ENCODE assay signal across 1 cellular context in genomic region chr15:84598250-84598649, GRCh38.
TF ChIP-seq lines count a peak whose summit lies in the region.

No MANE protein-coding gene starts in this region.

TF ChIP-seq in GM12878, 131 proteins besides CTCF, POLR2A, EP300 and RAD21:
- TF ChIP-seq RBBP5 (conservative IDR thresholded peaks at IDR 0.05) (no peak), TARDBP (IDR thresholded peaks at IDR 0.05; ENCODE audit: borderline replicate concordance) (no peak), IKZF2 (IDR thresholded peaks at IDR 0.05) (no peak), STAT3 (IDR thresholded peaks at IDR 0.05; ENCODE audit: low read depth, low read length) (no peak), MYC (IDR thresholded peaks at IDR 0.05; ENCODE audit: insufficient read depth, insufficient read length, insufficient replicate concordance, low read length, severe bottlenecking) (no peak), PAX8 (IDR thresholded peaks at IDR 0.05) (no peak), SIX5 (IDR thresholded peaks at IDR 0.05; ENCODE audit: low read depth, low read length, severe bottlenecking) (no peak), NR2C1 (IDR thresholded peaks at IDR 0.05) (no peak), TAF1 (IDR thresholded peaks at IDR 0.05; ENCODE audit: borderline replicate concordance, low read depth, low read length) (no peak), SUPT20H (IDR thresholded peaks at IDR 0.05; ENCODE audit: borderline replicate concordance, control insufficient read depth, low read depth, low read length) (no peak), ETV6 (conservative IDR thresholded peaks at IDR 0.05 in 1 of 2, IDR thresholded peaks at IDR 0.05 in 1 of 2; ENCODE audit: borderline replicate concordance in 1 of 2, low read depth in 1 of 2) (no peak), FOS (IDR thresholded peaks at IDR 0.05; ENCODE audit: borderline replicate concordance, extremely low read depth, insufficient read length) (no peak), RAD51 (IDR thresholded peaks at IDR 0.05) (no peak), CBFB (IDR thresholded peaks at IDR 0.05; ENCODE audit: low read depth) (peak; percentile 51; the same call in 1 of the 2 replicates), SPI1 (IDR thresholded peaks at IDR 0.05; ENCODE audit: borderline replicate concordance, insufficient read depth, low read depth, low read length) (peak; percentile 95), PKNOX1 (IDR thresholded peaks at IDR 0.05) (peak; percentile 25; the same call in 1 of the 2 replicates), MXI1 (IDR thresholded peaks at IDR 0.05; ENCODE audit: low read depth, low read length) (no peak), EED (IDR thresholded peaks at IDR 0.05; ENCODE audit: low read depth) (0 out of 2 replicates have a peak, but pooled peaks have one; percentile 17), NFXL1 (IDR thresholded peaks at IDR 0.05; ENCODE audit: borderline replicate concordance) (no peak), EGR1 (IDR thresholded peaks at IDR 0.05; ENCODE audit: borderline replicate concordance in 1 of 2, low read depth in 2 of 2, low read length in 2 of 2) (no peak), RUNX3 (IDR thresholded peaks at IDR 0.05; ENCODE audit: low read length) (peak; percentile 91), SP1 (IDR thresholded peaks at IDR 0.05; ENCODE audit: low read depth, low read length) (no peak), SMC3 (IDR thresholded peaks at IDR 0.05; ENCODE audit: borderline replicate concordance, low read length) (peak; percentile 14; the same call in 1 of the 2 replicates), WRNIP1 (IDR thresholded peaks at IDR 0.05; ENCODE audit: borderline replicate concordance, low read depth, low read length) (no peak)
- TF ChIP-seq, protein P1, sequence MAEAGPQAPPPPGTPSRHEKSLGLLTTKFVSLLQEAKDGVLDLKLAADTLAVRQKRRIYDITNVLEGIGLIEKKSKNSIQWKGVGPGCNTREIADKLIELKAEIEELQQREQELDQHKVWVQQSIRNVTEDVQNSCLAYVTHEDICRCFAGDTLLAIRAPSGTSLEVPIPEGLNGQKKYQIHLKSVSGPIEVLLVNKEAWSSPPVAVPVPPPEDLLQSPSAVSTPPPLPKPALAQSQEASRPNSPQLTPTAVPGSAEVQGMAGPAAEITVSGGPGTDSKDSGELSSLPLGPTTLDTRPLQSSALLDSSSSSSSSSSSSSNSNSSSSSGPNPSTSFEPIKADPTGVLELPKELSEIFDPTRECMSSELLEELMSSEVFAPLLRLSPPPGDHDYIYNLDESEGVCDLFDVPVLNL (IDR thresholded peaks at IDR 0.05; ENCODE audit: low read depth, low read length), result no peak
- TF ChIP-seq, protein P2, sequence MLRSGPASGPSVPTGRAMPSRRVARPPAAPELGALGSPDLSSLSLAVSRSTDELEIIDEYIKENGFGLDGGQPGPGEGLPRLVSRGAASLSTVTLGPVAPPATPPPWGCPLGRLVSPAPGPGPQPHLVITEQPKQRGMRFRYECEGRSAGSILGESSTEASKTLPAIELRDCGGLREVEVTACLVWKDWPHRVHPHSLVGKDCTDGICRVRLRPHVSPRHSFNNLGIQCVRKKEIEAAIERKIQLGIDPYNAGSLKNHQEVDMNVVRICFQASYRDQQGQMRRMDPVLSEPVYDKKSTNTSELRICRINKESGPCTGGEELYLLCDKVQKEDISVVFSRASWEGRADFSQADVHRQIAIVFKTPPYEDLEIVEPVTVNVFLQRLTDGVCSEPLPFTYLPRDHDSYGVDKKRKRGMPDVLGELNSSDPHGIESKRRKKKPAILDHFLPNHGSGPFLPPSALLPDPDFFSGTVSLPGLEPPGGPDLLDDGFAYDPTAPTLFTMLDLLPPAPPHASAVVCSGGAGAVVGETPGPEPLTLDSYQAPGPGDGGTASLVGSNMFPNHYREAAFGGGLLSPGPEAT (IDR thresholded peaks at IDR 0.05; ENCODE audit: low read depth), result 0 out of 2 replicates have a peak, but pooled peaks have one; percentile 17
